In the genomic region with DNA sequence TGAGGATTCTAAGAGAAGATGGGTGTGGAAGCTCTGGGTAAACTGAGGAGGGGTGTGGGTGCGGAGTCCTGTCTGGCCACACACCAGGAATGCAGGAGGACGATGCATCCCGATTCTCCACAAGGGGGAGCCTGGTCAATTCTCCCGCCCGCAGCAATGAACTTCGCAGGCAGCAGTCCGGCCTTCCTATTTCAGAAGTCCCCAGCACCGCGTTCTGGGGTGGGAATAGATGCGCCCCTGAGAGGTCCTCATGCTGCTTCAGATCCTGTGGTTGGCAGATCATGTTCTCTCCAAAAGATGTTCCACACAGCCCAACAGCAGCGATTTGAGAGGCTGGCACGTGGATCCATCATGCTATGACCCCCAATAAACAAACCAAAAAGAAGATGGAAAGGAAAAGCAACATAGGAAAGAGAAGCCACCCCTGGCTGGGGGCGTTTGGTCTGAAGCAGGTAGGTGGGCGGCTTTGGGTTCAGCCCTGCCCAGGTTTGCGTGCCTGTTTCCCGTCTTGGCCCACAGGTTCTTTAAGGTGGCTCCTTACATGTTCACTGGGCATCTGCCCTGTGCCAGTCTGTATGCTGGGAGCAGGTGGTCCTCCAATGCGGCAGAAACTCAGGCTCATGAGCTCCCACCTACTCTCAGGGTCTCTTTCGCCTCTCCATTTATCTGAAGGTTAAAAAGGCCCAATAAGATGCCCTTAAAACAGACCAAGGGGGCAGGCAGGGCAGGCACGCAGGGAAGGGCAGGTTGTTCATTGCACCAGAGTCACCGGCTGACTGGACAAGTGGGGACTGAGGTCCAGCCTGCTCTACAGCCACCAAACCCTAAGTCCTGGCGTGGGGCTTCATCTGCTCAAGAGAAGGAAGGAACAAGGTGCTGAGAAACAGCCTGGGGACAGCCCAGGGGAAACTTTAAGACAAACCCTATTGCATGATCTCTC, we compare ENCODE assay signal across 8 cellular contexts.
A peak's percentile ranks its signal among the peaks of the same experiment; 100 is the strongest.
DNase-seq lines count a peak whose midpoint lies in the region; ATAC-seq and TF ChIP-seq lines count a peak whose summit lies in the region.

No MANE protein-coding gene starts in this region.

- POLR2A ChIA-PET in MCF 10A (lab: Yijun Ruan, JAX), result no interaction called here

- CTCF ChIA-PET in MCF 10A (lab: Yijun Ruan, JAX), result interaction anchor here (0.5 to 3.0 kb wide), 9 partner anchors 9 to 519 kb away, joined by 3 to 16 read pairs (median 3); no protein-coding TSS in a partner anchor

- DNase-seq in EL (peak; percentile 44), LoVo (ENCODE audit: low spot score) (peak; percentile 13), MCF 10A (ENCODE audit: unreplicated experiment) (peak; percentile 48), left lobe of liver (ENCODE audit: low spot score) (no peak), NCI-H187 (lab: John Stamatoyannopoulos, UW) (no peak), NK-92 (lab: John Stamatoyannopoulos, UW; ENCODE audit: unreplicated experiment) (no peak)
- DNase-seq in activated T-cell treated with anti-CD3 and anti-CD28 coated beads, Interleukin-2, amount 50 U/mL, for 72 hours, result no peak

- H3K4me1 Mint-ChIP-seq in MCF 10A (ENCODE audit: insufficient read depth, unreplicated experiment), result no peaks in the 10 kb centered on the region
- H3K4me1 Mint-ChIP-seq in activated T-cell treated with anti-CD3 and anti-CD28 coated beads, Interleukin-2, amount 50 U/mL, for 72 hours (ENCODE audit: low read depth), result no peaks in the 10 kb centered on the region

- no peak overlapping the region for H3K4me3 Mint-ChIP-seq in MCF 10A (ENCODE audit: unreplicated experiment)
- no peak overlapping the region for H3K4me3 Mint-ChIP-seq in activated T-cell treated with anti-CD3 and anti-CD28 coated beads, Interleukin-2, amount 50 U/mL, for 72 hours

- H3K27ac Mint-ChIP-seq in MCF 10A (ENCODE audit: low read depth, unreplicated experiment), result no peak overlapping the region
- H3K27ac Mint-ChIP-seq in activated T-cell treated with anti-CD3 and anti-CD28 coated beads, Interleukin-2, amount 50 U/mL, for 72 hours, result no peak overlapping the region

- peak; percentile 44 for TF ChIP-seq CTCF in MCF 10A (IDR thresholded peaks at IDR 0.05; ENCODE audit: unreplicated experiment)

- ATAC-seq in left lobe of liver (peak; percentile 89), HG03108 (IDR thresholded peaks at IDR 0.05; ENCODE audit: unreplicated experiment) (no peak)
- no peak for ATAC-seq in activated T-cell treated with anti-CD3 and anti-CD28 coated beads, Interleukin-2, amount 50 U/mL, for 72 hours (replicated peaks in 1 of 2)

- peaks cover 5% of the 10 kb centered on the region for H3K27me3 Mint-ChIP-seq in MCF 10A (ENCODE audit: insufficient read depth, unreplicated experiment)
- H3K27me3 Mint-ChIP-seq in activated T-cell treated with anti-CD3 and anti-CD28 coated beads, Interleukin-2, amount 50 U/mL, for 72 hours (ENCODE audit: low read depth), result peaks cover 3% of the 10 kb centered on the region

- intact Hi-C loops in MCF 10A (cut with micrococcal nuclease), result no loop called here

- BruUV-seq in MCF 10A (replicated peaks; lab: Mats Ljungman, UMichigan), result no TSS peak

- no peaks in the 10 kb centered on the region for H3K36me3 Mint-ChIP-seq in MCF 10A (ENCODE audit: insufficient read depth, unreplicated experiment)
- H3K36me3 Mint-ChIP-seq in activated T-cell treated with anti-CD3 and anti-CD28 coated beads, Interleukin-2, amount 50 U/mL, for 72 hours (ENCODE audit: insufficient read depth in 2 of 2), result no peaks in the 10 kb centered on the region

- no peaks in the 10 kb centered on the region for H3K9me3 Mint-ChIP-seq in MCF 10A (ENCODE audit: unreplicated experiment)
- no peaks in the 10 kb centered on the region for H3K9me3 Mint-ChIP-seq in activated T-cell treated with anti-CD3 and anti-CD28 coated beads, Interleukin-2, amount 50 U/mL, for 72 hours

Comparison
In these comparisons a context has a peak if more than half of its experiments do, and no peak if none do; other contexts are left out.
1. DNase-seq: peak in EL (single experiment), LoVo (single experiment) and MCF 10A (single experiment); none in left lobe of liver (single experiment), NCI-H187 (0 of 2), NK-92 (single experiment) and activated T-cell treated with anti-CD3 and anti-CD28 coated beads, Interleukin-2, amount 50 U/mL, for 72 hours (0 of 2).